Comparison of ENCODE assay signal across 23 cellular contexts in genomic region chr3:172182797-172183196, GRCh38.
A peak's percentile ranks its signal among the peaks of the same experiment; 100 is the strongest.
DNase-seq lines count a peak whose midpoint lies in the region; ATAC-seq, FAIRE-seq and TF ChIP-seq lines count a peak whose summit lies in the region.
"Had no signal": no experiment of that assay in that cellular context is flagged by ENCODE, and none has a peak within 500 bp of the region (broad histone marks: within the 10 kb centered on the region; RNA-seq: fewer than 3 reads in every experiment).

No MANE protein-coding gene starts in this region.

- peaks cover 94% of the 10 kb centered on the region for H3K79me2 ChIP-seq in mammary epithelial cell (ENCODE audit: insufficient read depth, low read length)

- H3K4me1 ChIP-seq in mammary epithelial cell (ENCODE audit: insufficient read depth, low read length) (peaks cover 17% of the 10 kb centered on the region), thymus (ENCODE audit: control insufficient read depth, insufficient read depth, low read length) (no peaks in the 10 kb centered on the region), kidney (ENCODE audit: control insufficient read depth in 1 of 2, insufficient read depth in 1 of 2, low read depth in 1 of 2, low read length in 2 of 2) (peaks cover 0 to 7% of the 10 kb centered on the region in 2 donors), A673 (ENCODE audit: insufficient read depth, low read length, poor library complexity, severe bottlenecking) (peaks cover 8% of the 10 kb centered on the region)

- CTCF ChIA-PET in mammary epithelial cell (lab: Charles Lee; ENCODE audit: low non-redundant PET) (no interaction called here), A673 (lab: Charles Lee) (no interaction called here)

- H3K4me3 ChIP-seq in mammary epithelial cell (replicated peaks in 1 of 3; ENCODE audit: insufficient read depth in 1 of 3, low read depth in 2 of 3, low read length in 3 of 3) = peak overlapping the region in 2 of 3 experiments; percentile 9 to 21
- H3K4me3 ChIP-seq in thymus (ENCODE audit: low read length) = no peak overlapping the region
- H3K4me3 ChIP-seq in kidney (ENCODE audit: low read length in 2 of 2) = no peak overlapping the region
- H3K4me3 ChIP-seq in A673 (ENCODE audit: low read depth, low read length, poor library complexity, severe bottlenecking) = no peak overlapping the region
- H3K4me3 ChIP-seq: SJSA1, transverse colon had no signal

- no peaks in the 10 kb centered on the region for H3K27me3 Mint-ChIP-seq in activated naive CD8-positive, alpha-beta T cell
- H3K27me3 Mint-ChIP-seq in activated naive CD8-positive, alpha-beta T cell treated with anti-CD3 and anti-CD28 coated beads, Interleukin-2, amount 50 U/mL, for 24 hours = no peaks in the 10 kb centered on the region
- H3K27me3 Mint-ChIP-seq in mesothelial cell of epicardium (ENCODE audit: low read depth) = no peaks in the 10 kb centered on the region
- H3K27me3 Mint-ChIP-seq: activated CD4-positive, alpha-beta memory T cell treated with anti-CD3 and anti-CD28 coated beads, Interleukin-2, amount 10 ng/mL, durations not matched to agents 7 days and 5 days had no signal

- H4K20me1 ChIP-seq in mammary epithelial cell (ENCODE audit: insufficient read depth, low read length) = no peaks in the 10 kb centered on the region

- DNase-seq in activated naive CD8-positive, alpha-beta T cell treated with anti-CD3 and anti-CD28 coated beads, Interleukin-2, amount 50 U/mL, for 24 hours = no peak
- DNase-seq in mammary epithelial cell (peak; percentile 31), mesothelial cell of epicardium (ENCODE audit: low spot score in 2 of 2, unreplicated experiment in 2 of 2) (no peak), posterior vena cava (ENCODE audit: low spot score) (no peak), kidney (no peak), A673 (ENCODE audit: low spot score) (no peak)
- DNase-seq: activated CD4-positive, alpha-beta memory T cell treated with anti-CD3 and anti-CD28 coated beads, Interleukin-2, amount 10 ng/mL, durations not matched to agents 7 days and 5 days; activated CD4-positive, CD25-positive, alpha-beta regulatory T cell; activated naive CD4-positive, alpha-beta T cell treated with anti-CD3 and anti-CD28 coated beads for 36 hours; aorta; Caco-2; foreskin melanocyte; left cardiac atrium; NCI-H524; stimulated activated CD4-positive, alpha-beta T cell treated with anti-CD3 and anti-CD28 coated beads, Interleukin-2, amount 100 ng/mL, for 24 hours; stimulated activated naive CD4-positive, alpha-beta T cell treated with Interleukin-2 at 50 U/mL for 16 hours; transverse colon had no signal

- no peak for TF ChIP-seq CTCF in mammary epithelial cell (conservative IDR thresholded peaks at IDR 0.05 in 1 of 2, IDR thresholded peaks at IDR 0.05 in 1 of 2; ENCODE audit: extremely low read depth in 1 of 2, insufficient read depth in 1 of 2, low read depth in 1 of 2, low read length in 2 of 2)
- TF ChIP-seq CTCF in mesothelial cell of epicardium (IDR thresholded peaks at IDR 0.05; ENCODE audit: unreplicated experiment) = no peak
- no peak for TF ChIP-seq CTCF in kidney (IDR thresholded peaks at IDR 0.05; ENCODE audit: borderline replicate concordance, extremely low read depth, insufficient read depth)
- TF ChIP-seq CTCF in A673 (conservative IDR thresholded peaks at IDR 0.05; ENCODE audit: low read depth, low read length) = no peak

- TSS peak; percentile 1 for BruUV-seq in mammary epithelial cell (replicated peaks; lab: Mats Ljungman, UMichigan)
- BruUV-seq in A673 (replicated peaks; lab: Mats Ljungman, UMichigan) = no TSS peak

- H3K4me1 Mint-ChIP-seq in activated naive CD8-positive, alpha-beta T cell (ENCODE audit: low read depth) = peaks cover 25% of the 10 kb centered on the region
- H3K4me1 Mint-ChIP-seq in activated naive CD8-positive, alpha-beta T cell treated with anti-CD3 and anti-CD28 coated beads, Interleukin-2, amount 50 U/mL, for 24 hours = peaks cover 36% of the 10 kb centered on the region
- peaks cover 23% of the 10 kb centered on the region for H3K4me1 Mint-ChIP-seq in mesothelial cell of epicardium

- peak overlapping the region; percentile 59 for H3K27ac Mint-ChIP-seq in activated naive CD8-positive, alpha-beta T cell
- H3K27ac Mint-ChIP-seq in activated naive CD8-positive, alpha-beta T cell treated with anti-CD3 and anti-CD28 coated beads, Interleukin-2, amount 50 U/mL, for 24 hours = no peak overlapping the region
- H3K27ac Mint-ChIP-seq in mesothelial cell of epicardium = peak overlapping the region; percentile 66
- H3K27ac Mint-ChIP-seq: activated CD4-positive, alpha-beta memory T cell treated with anti-CD3 and anti-CD28 coated beads, Interleukin-2, amount 10 ng/mL, durations not matched to agents 7 days and 5 days; activated naive CD4-positive, alpha-beta T cell treated with anti-CD3 and anti-CD28 coated beads for 36 hours had no signal

- ATAC-seq in activated naive CD8-positive, alpha-beta T cell treated with anti-CD3 and anti-CD28 coated beads, Interleukin-2, amount 50 U/mL, for 24 hours = no peak

- H3K36me3 ChIP-seq in mammary epithelial cell (ENCODE audit: insufficient read depth, low read length) (peaks cover 3% of the 10 kb centered on the region), thymus (ENCODE audit: control insufficient read depth, insufficient read depth) (no peaks in the 10 kb centered on the region), kidney (ENCODE audit: control insufficient read depth in 1 of 2, insufficient read depth in 2 of 2, low read length in 2 of 2) (no peaks in the 10 kb centered on the region), A673 (ENCODE audit: insufficient read depth, low read length, poor library complexity, severe bottlenecking) (no peaks in the 10 kb centered on the region)
- H3K36me3 ChIP-seq: BE2C, transverse colon had no signal

- no peaks in the 10 kb centered on the region for H3K27me3 ChIP-seq in mammary epithelial cell (ENCODE audit: insufficient read depth, low read length)
- H3K27me3 ChIP-seq in thymus (ENCODE audit: control insufficient read depth, insufficient read depth) = no peaks in the 10 kb centered on the region
- H3K27me3 ChIP-seq in A673 (replicated peaks; ENCODE audit: insufficient read depth, low read depth, low read length, poor library complexity) = no peaks in the 10 kb centered on the region
- H3K27me3 ChIP-seq: BE2C, SJSA1, transverse colon had no signal

- peaks cover 9% of the 10 kb centered on the region for H3K36me3 Mint-ChIP-seq in activated naive CD8-positive, alpha-beta T cell
- H3K36me3 Mint-ChIP-seq in activated naive CD8-positive, alpha-beta T cell treated with anti-CD3 and anti-CD28 coated beads, Interleukin-2, amount 50 U/mL, for 24 hours (ENCODE audit: low read depth) = peaks cover 9% of the 10 kb centered on the region
- H3K36me3 Mint-ChIP-seq in mesothelial cell of epicardium = peaks cover 3% of the 10 kb centered on the region

- dilution Hi-C loops in mammary epithelial cell (cut with HindIII; ENCODE audit: low sequenced_read_pairs) = no loop called here

- POLR2A ChIA-PET in A673 (lab: Charles Lee; ENCODE audit: low non-redundant PET) = no interaction called here

- H3K9me3 Mint-ChIP-seq in activated naive CD8-positive, alpha-beta T cell (ENCODE audit: low read depth) = no peaks in the 10 kb centered on the region
- no peaks in the 10 kb centered on the region for H3K9me3 Mint-ChIP-seq in activated naive CD8-positive, alpha-beta T cell treated with anti-CD3 and anti-CD28 coated beads, Interleukin-2, amount 50 U/mL, for 24 hours
- no peaks in the 10 kb centered on the region for H3K9me3 Mint-ChIP-seq in mesothelial cell of epicardium
- H3K9me3 Mint-ChIP-seq: activated CD4-positive, alpha-beta memory T cell treated with anti-CD3 and anti-CD28 coated beads, Interleukin-2, amount 10 ng/mL, durations not matched to agents 7 days and 5 days; activated naive CD4-positive, alpha-beta T cell treated with anti-CD3 and anti-CD28 coated beads for 36 hours had no signal

- intact Hi-C loops in mammary epithelial cell (cut with micrococcal nuclease) (no loop called here), posterior vena cava (cut with DNase I) (no loop called here), kidney (cut with DNase I) (no loop called here), A673 (cut with micrococcal nuclease; ENCODE audit: unreplicated experiment) (no loop called here)

- WGBS in mammary epithelial cell (ENCODE audit: low coverage, missing lambda C conversion rate) = 3% methylated on average over 2 of the region's 2 CpGs
- WGBS in thymus = 74% methylated on average over 2 of the region's 2 CpGs

- no peak overlapping the region for H3K4me3 Mint-ChIP-seq in activated naive CD8-positive, alpha-beta T cell
- H3K4me3 Mint-ChIP-seq in activated naive CD8-positive, alpha-beta T cell treated with anti-CD3 and anti-CD28 coated beads, Interleukin-2, amount 50 U/mL, for 24 hours = no peak overlapping the region
- H3K4me3 Mint-ChIP-seq in mesothelial cell of epicardium = no peak overlapping the region
- H3K4me3 Mint-ChIP-seq: activated CD4-positive, alpha-beta memory T cell treated with anti-CD3 and anti-CD28 coated beads, Interleukin-2, amount 10 ng/mL, durations not matched to agents 7 days and 5 days; activated naive CD4-positive, alpha-beta T cell treated with anti-CD3 and anti-CD28 coated beads for 36 hours had no signal

- peak overlapping the region; percentile 19 for H3K4me2 ChIP-seq in mammary epithelial cell (ENCODE audit: insufficient read depth, low read depth, low read length)

- no peak overlapping the region for H2AFZ ChIP-seq in mammary epithelial cell (ENCODE audit: low read depth, low read length)

- no peak for FAIRE-seq in kidney (lab: Jason Lieb, UNC)
- FAIRE-seq: colon had no signal

- peak overlapping the region; percentile 39 for H3K27ac ChIP-seq in mammary epithelial cell (ENCODE audit: insufficient read depth, low read depth, low read length)
- peak overlapping the region; percentile 2 for H3K27ac ChIP-seq in thymus (ENCODE audit: low read depth)
- no peak overlapping the region for H3K27ac ChIP-seq in kidney (ENCODE audit: low read depth in 2 of 2, low read length in 2 of 2)
- H3K27ac ChIP-seq in A673 (ENCODE audit: low read depth, low read length, poor library complexity, severe bottlenecking) = no peak overlapping the region
- H3K27ac ChIP-seq: 22Rv1, SJSA1 had no signal

- H3K9me3 ChIP-seq in mammary epithelial cell (replicated peaks; ENCODE audit: insufficient read depth, low read length) (no peaks in the 10 kb centered on the region), thymus (ENCODE audit: control insufficient read depth) (no peaks in the 10 kb centered on the region), kidney (ENCODE audit: control insufficient read depth in 1 of 2, low read length in 2 of 2) (no peaks in the 10 kb centered on the region), A673 (ENCODE audit: low read depth, low read length, poor library complexity, severe bottlenecking) (no peaks in the 10 kb centered on the region)
- H3K9me3 ChIP-seq: BE2C, Caco-2, SJSA1, transverse colon had no signal

- H3K9ac ChIP-seq in mammary epithelial cell (ENCODE audit: insufficient read depth, low read length) (peak overlapping the region; percentile 52), kidney (ENCODE audit: low read length in 2 of 2) (no peak overlapping the region)

- in situ Hi-C loops in mammary epithelial cell (cut with MboI; ENCODE audit: low sequenced_read_pairs in 2 of 2) = no loop called here

Comparison
In these comparisons a context has a peak if more than half of its experiments do, and no peak if none do; other contexts are left out.
1. H3K27ac ChIP-seq: peak in mammary epithelial cell (single experiment) and thymus (single experiment); none in kidney (0 of 2) and A673 (single experiment).
2. H3K4me3 ChIP-seq: peak in mammary epithelial cell (2 of 3); none in thymus (single experiment), kidney (0 of 2) and A673 (single experiment).